Comparison of ENCODE assay signal across 8 cellular contexts in the genomic region with DNA sequence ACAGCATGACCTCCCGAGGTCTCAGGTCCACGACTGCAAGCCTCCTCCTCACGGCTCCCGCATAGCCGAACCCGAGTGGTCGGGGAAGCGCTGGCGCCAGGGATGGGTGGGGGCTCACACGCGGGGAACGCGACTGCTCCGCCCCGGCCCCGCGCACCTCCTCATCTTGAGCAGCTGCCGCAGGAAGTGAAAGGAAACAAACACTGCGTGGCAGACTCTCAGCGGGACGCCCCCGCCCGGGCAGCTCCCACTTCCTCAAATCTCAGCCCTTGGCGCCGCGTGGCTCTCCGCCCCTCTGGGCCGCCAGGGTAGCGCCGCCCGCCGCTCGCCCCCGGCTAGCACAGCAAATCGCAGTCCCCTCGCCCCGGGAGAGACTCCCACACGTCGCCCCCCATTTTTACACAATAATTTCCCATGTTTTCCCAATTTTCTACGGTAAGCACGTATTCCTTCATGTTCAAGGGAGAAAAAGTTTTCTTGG. TPM values are rescaled to one million over a fixed set of nuclear protein-coding genes. Genes with fewer than 3 reads are reported as not detected.
DNase-seq lines count a peak whose midpoint lies in the region; ATAC-seq and TF ChIP-seq lines count a peak whose summit lies in the region.

A gene with protein sequence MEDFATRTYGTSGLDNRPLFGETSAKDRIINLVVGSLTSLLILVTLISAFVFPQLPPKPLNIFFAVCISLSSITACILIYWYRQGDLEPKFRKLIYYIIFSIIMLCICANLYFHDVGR (minus strand): TSS at position 188 of the 481 bp plus-strand sequence. CDS start 229 bp downstream, outside the sequence.

- no peaks in the 10 kb centered on the region for H3K4me1 ChIP-seq in endodermal cell (ENCODE audit: control insufficient read depth, insufficient read depth, low read length)

- H3K9me3 Mint-ChIP-seq in endodermal cell, result no peaks in the 10 kb centered on the region

- H3K4me1 Mint-ChIP-seq in endodermal cell, result peaks cover 15% of the 10 kb centered on the region

- H3K36me3 Mint-ChIP-seq in endodermal cell (ENCODE audit: low read depth), result peaks cover 13% of the 10 kb centered on the region

- peak within 1 kb of the TSS; percentile 91 for H3K27ac Mint-ChIP-seq in endodermal cell

- H3K4me3 Mint-ChIP-seq in endodermal cell, result peak within 1 kb of the TSS; percentile 90

- DNase-seq in AG10803 (ENCODE audit: low read depth) (peak; percentile 68), NOMO-1 (lab: John Stamatoyannopoulos, UW; ENCODE audit: unreplicated experiment in 2 of 2) (peak; percentile 100), endodermal cell (peak; percentile 82), midbrain (lab: John Stamatoyannopoulos, UW) (peak; percentile 65)
- DNase-seq in activated CD8-positive, alpha-beta memory T cell treated with anti-CD3 and anti-CD28 coated beads for 48 hours (ENCODE audit: low read depth in 2 of 3, low spot score in 2 of 3), result peak; percentile 48 to 64 (median 61)
- DNase-seq in stimulated activated CD8-positive, alpha-beta memory T cell treated with anti-CD3 and anti-CD28 coated beads, Interleukin-2, amount 100 ng/mL, for 48 hours (ENCODE audit: low read depth in 2 of 2), result peak; percentile 70 to 72

- H3K27me3 Mint-ChIP-seq in endodermal cell (ENCODE audit: insufficient read depth), result no peaks in the 10 kb centered on the region

- no peaks in the 10 kb centered on the region for H3K9me3 ChIP-seq in endodermal cell (ENCODE audit: control insufficient read depth, low read length)

- H3K9ac ChIP-seq in endodermal cell (ENCODE audit: extremely low read depth, low read length, poor library complexity, severe bottlenecking), result peak within 1 kb of the TSS; percentile 80

- peak; percentile 40 for ATAC-seq in GM18873 (IDR thresholded peaks at IDR 0.05; ENCODE audit: low FRiP score, unreplicated experiment)
- peak; percentile 53 for ATAC-seq in HG03135 (IDR thresholded peaks at IDR 0.05; ENCODE audit: unreplicated experiment)

- WGBS in endodermal cell (ENCODE audit: insufficient coverage in 1 of 2, insufficient read length in 1 of 2), 2 experiments, result 0% methylated on average over 12 to 41 of the region's 41 CpGs

- peaks cover 42% of the 10 kb centered on the region for H3K27me3 ChIP-seq in endodermal cell (ENCODE audit: control insufficient read depth, insufficient read depth, low read length, poor library complexity, severe bottlenecking)

- peak; percentile 21; the same call in 1 of the 2 replicates for TF ChIP-seq CTCF in AG10803 (conservative IDR thresholded peaks at IDR 0.05; ENCODE audit: low read length)
- peak; percentile 48 for TF ChIP-seq CTCF in endodermal cell (conservative IDR thresholded peaks at IDR 0.05)

- peaks cover 7% of the 10 kb centered on the region for H3K36me3 ChIP-seq in endodermal cell (ENCODE audit: control insufficient read depth, insufficient read depth, low read length)

- no peak within 1 kb of the TSS for H3K27ac ChIP-seq in endodermal cell (ENCODE audit: low read depth, low read length)

- H3K4me3 ChIP-seq in AG10803 (ENCODE audit: low read length), result peak within 1 kb of the TSS; percentile 95
- H3K4me3 ChIP-seq in endodermal cell (ENCODE audit: low read length), result peak within 1 kb of the TSS; percentile 87

RNA-seq across cellular contexts. Expression of the gene that starts here (rescaled TPM):
- total RNA-seq in endodermal cell, result 10 to 100 TPM; 21.7 to 22.3 TPM
- polyA plus RNA-seq in endodermal cell (2013, experiment 1 of 2), result 18.5 TPM
- 16.6 TPM for polyA plus RNA-seq in endodermal cell (2013, experiment 2 of 2)
